In the genomic region with DNA sequence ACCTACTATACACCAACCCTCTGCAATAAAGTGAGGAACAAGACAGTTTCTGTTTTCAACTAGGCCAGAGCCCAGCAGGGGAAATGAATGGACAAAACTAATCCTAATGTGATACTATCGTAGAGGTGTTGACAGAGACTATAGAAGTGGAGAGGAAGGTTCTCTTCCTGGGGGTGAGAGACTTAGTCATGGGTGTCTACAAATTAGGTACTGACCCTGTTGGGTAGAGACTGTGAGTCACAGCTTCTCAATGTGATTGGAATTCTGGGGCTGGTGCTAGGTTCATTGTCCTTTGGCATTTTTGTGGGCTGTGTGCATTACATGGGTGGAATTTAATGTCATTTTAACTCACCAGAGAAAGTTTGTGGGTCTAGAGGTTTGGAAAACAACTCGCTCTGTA, we compare ENCODE assay signal across 16 cellular contexts.
A peak's percentile ranks its signal among the peaks of the same experiment; 100 is the strongest.
DNase-seq lines count a peak whose midpoint lies in the region; ATAC-seq and TF ChIP-seq lines count a peak whose summit lies in the region.
"Had no signal": no experiment of that assay in that cellular context is flagged by ENCODE, and none has a peak within 500 bp of the region (broad histone marks: within the 10 kb centered on the region; RNA-seq: fewer than 3 reads in every experiment).

No MANE protein-coding gene starts in this region.

- peak overlapping the region in 1 of 2 donors; percentile 11 for H3K27ac ChIP-seq in breast epithelium
- H3K27ac ChIP-seq: 22Rv1, heart left ventricle had no signal

- no peaks in the 10 kb centered on the region for H3K27me3 Mint-ChIP-seq in MCF 10A (ENCODE audit: insufficient read depth, unreplicated experiment)
- no peaks in the 10 kb centered on the region for H3K27me3 Mint-ChIP-seq in activated CD8-positive, alpha-beta memory T cell treated with anti-CD3 and anti-CD28 coated beads, Interleukin-2, amount 10 ng/mL, durations not matched to agents 7 days and 5 days

- POLR2A ChIA-PET in MCF 10A (lab: Yijun Ruan, JAX), result interaction anchor here (0.6 to 1.3 kb wide), 4 partner anchors 13 to 445 kb away, joined by 3 to 4 read pairs (median 3); no protein-coding TSS in a partner anchor

- ATAC-seq in HG02623 (IDR thresholded peaks at IDR 0.05; ENCODE audit: unreplicated experiment), result no peak
- ATAC-seq in activated CD8-positive, alpha-beta memory T cell treated with anti-CD3 and anti-CD28 coated beads, Interleukin-2, amount 10 ng/mL, durations not matched to agents 7 days and 5 days, result no peak
- ATAC-seq: heart left ventricle had no signal

- peaks cover 21% of the 10 kb centered on the region for H3K4me1 Mint-ChIP-seq in MCF 10A (ENCODE audit: insufficient read depth, unreplicated experiment)
- H3K4me1 Mint-ChIP-seq in activated CD8-positive, alpha-beta memory T cell treated with anti-CD3 and anti-CD28 coated beads, Interleukin-2, amount 10 ng/mL, durations not matched to agents 7 days and 5 days, result no peaks in the 10 kb centered on the region
- H3K4me1 Mint-ChIP-seq: activated naive CD8-positive, alpha-beta T cell treated with anti-CD3 and anti-CD28 coated beads for 36 hours had no signal

- H3K4me1 ChIP-seq in breast epithelium, result no peaks in the 10 kb centered on the region
- H3K4me1 ChIP-seq: heart left ventricle had no signal

- intact Hi-C loops in MCF 10A (cut with micrococcal nuclease), result no loop called here
- intact Hi-C loops in breast epithelium (cut with DNase I; ENCODE audit: low total_unique reads), result no loop called here
- intact Hi-C loops in posterior vena cava (cut with DNase I), result no loop called here

- no TSS peak for BruUV-seq in MCF 10A (replicated peaks; lab: Mats Ljungman, UMichigan)

- CTCF ChIA-PET in MCF 10A (lab: Yijun Ruan, JAX), result interaction anchor here (2.0 to 2.3 kb wide), 2 partner anchors 290 to 302 kb away, joined by 6 to 8 read pairs; no protein-coding TSS in a partner anchor
- CTCF ChIA-PET in activated CD8-positive, alpha-beta memory T cell treated with anti-CD3 and anti-CD28 coated beads, Interleukin-2, amount 10 ng/mL, durations not matched to agents 7 days and 5 days (lab: Charles Lee), result no interaction called here

- peak overlapping the region; percentile 32 for H3K4me3 Mint-ChIP-seq in MCF 10A (ENCODE audit: unreplicated experiment)
- no peak overlapping the region for H3K4me3 Mint-ChIP-seq in activated CD8-positive, alpha-beta memory T cell treated with anti-CD3 and anti-CD28 coated beads, Interleukin-2, amount 10 ng/mL, durations not matched to agents 7 days and 5 days
- H3K4me3 Mint-ChIP-seq: activated naive CD8-positive, alpha-beta T cell treated with anti-CD3 and anti-CD28 coated beads for 36 hours had no signal

- H3K27me3 ChIP-seq in breast epithelium, result no peaks in the 10 kb centered on the region
- H3K27me3 ChIP-seq: heart left ventricle had no signal

- TF ChIP-seq POLR2A in breast epithelium (IDR thresholded peaks at IDR 0.05), result no peak

- peaks cover 8% of the 10 kb centered on the region for H3K9me3 Mint-ChIP-seq in MCF 10A (ENCODE audit: unreplicated experiment)
- no peaks in the 10 kb centered on the region for H3K9me3 Mint-ChIP-seq in activated CD8-positive, alpha-beta memory T cell treated with anti-CD3 and anti-CD28 coated beads, Interleukin-2, amount 10 ng/mL, durations not matched to agents 7 days and 5 days (ENCODE audit: low read depth)
- H3K9me3 Mint-ChIP-seq: activated naive CD8-positive, alpha-beta T cell treated with anti-CD3 and anti-CD28 coated beads for 36 hours had no signal

- H3K36me3 ChIP-seq in breast epithelium, result no peaks in the 10 kb centered on the region
- H3K36me3 ChIP-seq: heart left ventricle had no signal

- DNase-seq in MCF 10A (ENCODE audit: unreplicated experiment) (peak; percentile 84), breast epithelium (ENCODE audit: low spot score in 2 of 2) (no peak), amniotic epithelial cell (ENCODE audit: low read depth) (peak; percentile 19), iPS-NIHi11 (ENCODE audit: low spot score) (peak; percentile 49), NCI-H2227 treated with DMSO at 0.1 percent for 48 hours (lab: John Stamatoyannopoulos, UW) (no peak), posterior vena cava (ENCODE audit: low spot score) (no peak)
- no peak for DNase-seq in activated CD8-positive, alpha-beta memory T cell treated with anti-CD3 and anti-CD28 coated beads, Interleukin-2, amount 10 ng/mL, durations not matched to agents 7 days and 5 days
- DNase-seq: activated naive CD8-positive, alpha-beta T cell treated with anti-CD3 and anti-CD28 coated beads for 36 hours; DMS153; heart left ventricle; midbrain; OCI-M1; substantia nigra; T-helper 9 cell had no signal

- H3K9me3 ChIP-seq in breast epithelium, result no peaks in the 10 kb centered on the region

- no peak for TF ChIP-seq CTCF in MCF 10A (IDR thresholded peaks at IDR 0.05; ENCODE audit: unreplicated experiment)
- no peak for TF ChIP-seq CTCF in breast epithelium (IDR thresholded peaks at IDR 0.05)

- peak overlapping the region; percentile 70 for H3K27ac Mint-ChIP-seq in MCF 10A (ENCODE audit: low read depth, unreplicated experiment)
- H3K27ac Mint-ChIP-seq in activated CD8-positive, alpha-beta memory T cell treated with anti-CD3 and anti-CD28 coated beads, Interleukin-2, amount 10 ng/mL, durations not matched to agents 7 days and 5 days, result no peak overlapping the region
- H3K27ac Mint-ChIP-seq: activated naive CD8-positive, alpha-beta T cell treated with anti-CD3 and anti-CD28 coated beads for 36 hours had no signal

- no peaks in the 10 kb centered on the region for H3K36me3 Mint-ChIP-seq in MCF 10A (ENCODE audit: insufficient read depth, unreplicated experiment)
- H3K36me3 Mint-ChIP-seq in activated CD8-positive, alpha-beta memory T cell treated with anti-CD3 and anti-CD28 coated beads, Interleukin-2, amount 10 ng/mL, durations not matched to agents 7 days and 5 days, result no peaks in the 10 kb centered on the region
- H3K36me3 Mint-ChIP-seq: activated naive CD8-positive, alpha-beta T cell treated with anti-CD3 and anti-CD28 coated beads for 36 hours had no signal

- H3K4me3 ChIP-seq in breast epithelium, result no peak overlapping the region
- H3K4me3 ChIP-seq: heart left ventricle had no signal

Comparison
In these comparisons a context has a peak if more than half of its experiments do, and no peak if none do; other contexts are left out.
1. DNase-seq: peak in MCF 10A (single experiment), amniotic epithelial cell (single experiment) and iPS-NIHi11 (single experiment); none in breast epithelium (0 of 2), NCI-H2227 treated with DMSO at 0.1 percent for 48 hours (single experiment), posterior vena cava (single experiment) and activated CD8-positive, alpha-beta memory T cell treated with anti-CD3 and anti-CD28 coated beads, Interleukin-2, amount 10 ng/mL, durations not matched to agents 7 days and 5 days (single experiment).